8 cellular contexts compared by ENCODE assay signal in the genomic region with DNA sequence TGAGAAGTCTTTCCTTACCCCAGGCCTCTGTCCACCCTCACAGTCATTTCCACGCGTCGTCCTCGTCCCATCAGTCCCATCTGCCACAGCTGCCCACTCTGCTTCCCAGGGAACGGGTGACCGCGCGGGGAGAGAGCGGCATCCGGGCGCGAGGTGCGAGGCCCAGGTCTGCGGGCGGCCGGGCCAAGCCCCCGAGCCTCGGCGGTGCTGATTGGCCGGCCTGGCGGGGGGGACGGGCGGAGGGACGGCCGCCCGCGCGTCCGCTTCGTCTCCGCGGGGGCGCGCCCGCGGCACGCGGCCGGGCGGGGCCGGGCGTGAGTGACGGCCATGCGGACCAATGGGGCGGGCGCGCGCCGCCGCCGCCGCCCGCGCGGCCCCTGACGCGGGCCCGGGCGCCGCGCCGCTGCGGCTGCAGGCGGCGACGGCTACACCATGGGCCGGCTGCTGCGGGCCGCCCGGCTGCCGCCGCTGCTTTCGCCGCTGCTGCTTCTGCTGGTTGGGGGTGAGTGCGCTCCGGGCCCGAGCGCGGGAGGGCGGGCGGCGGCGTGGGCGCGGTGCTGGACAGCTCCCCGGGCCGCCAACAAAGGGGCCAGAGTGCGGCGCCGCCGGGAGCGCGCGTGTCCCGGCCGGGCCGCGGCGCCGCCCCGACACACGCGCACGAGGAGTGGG. TPM values are rescaled to one million over a fixed set of nuclear protein-coding genes. Genes with fewer than 3 reads are reported as not detected.
A peak's percentile ranks its signal among the peaks of the same experiment; 100 is the strongest.
DNase-seq lines count a peak whose midpoint lies in the region; ATAC-seq, FAIRE-seq and TF ChIP-seq lines count a peak whose summit lies in the region.

A gene with protein sequence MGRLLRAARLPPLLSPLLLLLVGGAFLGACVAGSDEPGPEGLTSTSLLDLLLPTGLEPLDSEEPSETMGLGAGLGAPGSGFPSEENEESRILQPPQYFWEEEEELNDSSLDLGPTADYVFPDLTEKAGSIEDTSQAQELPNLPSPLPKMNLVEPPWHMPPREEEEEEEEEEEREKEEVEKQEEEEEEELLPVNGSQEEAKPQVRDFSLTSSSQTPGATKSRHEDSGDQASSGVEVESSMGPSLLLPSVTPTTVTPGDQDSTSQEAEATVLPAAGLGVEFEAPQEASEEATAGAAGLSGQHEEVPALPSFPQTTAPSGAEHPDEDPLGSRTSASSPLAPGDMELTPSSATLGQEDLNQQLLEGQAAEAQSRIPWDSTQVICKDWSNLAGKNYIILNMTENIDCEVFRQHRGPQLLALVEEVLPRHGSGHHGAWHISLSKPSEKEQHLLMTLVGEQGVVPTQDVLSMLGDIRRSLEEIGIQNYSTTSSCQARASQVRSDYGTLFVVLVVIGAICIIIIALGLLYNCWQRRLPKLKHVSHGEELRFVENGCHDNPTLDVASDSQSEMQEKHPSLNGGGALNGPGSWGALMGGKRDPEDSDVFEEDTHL (plus strand): TSS at position 398 of the 669 bp plus-strand sequence. CDS start 35 bp downstream, at position 433.

- TF ChIP-seq CTCF in AG10803 (conservative IDR thresholded peaks at IDR 0.05; ENCODE audit: low read length), result no peak

- H3K9me3 ChIP-seq in subcutaneous abdominal adipose tissue (ENCODE audit: control insufficient read depth in 5 of 5, low read length in 5 of 5), result no peaks in the 10 kb centered on the region

- H3K9me3 Mint-ChIP-seq in activated CD8-positive, alpha-beta memory T cell treated with anti-CD3 and anti-CD28 coated beads, Interleukin-2, amount 10 ng/mL, durations not matched to agents 7 days and 5 days (ENCODE audit: low read depth), result no peaks in the 10 kb centered on the region

- peaks cover 0 to 20% (median 10%) of the 10 kb centered on the region in 5 donors for H3K27me3 ChIP-seq in subcutaneous abdominal adipose tissue (ENCODE audit: control insufficient read depth in 5 of 5, insufficient read depth in 4 of 5, low read length in 5 of 5)

- H3K4me1 ChIP-seq in subcutaneous abdominal adipose tissue (ENCODE audit: control insufficient read depth in 5 of 5, insufficient read depth in 5 of 5, low read length in 5 of 5), result peaks cover 7 to 16% (median 11%) of the 10 kb centered on the region in 5 donors

- H3K4me3 Mint-ChIP-seq in activated CD8-positive, alpha-beta memory T cell treated with anti-CD3 and anti-CD28 coated beads, Interleukin-2, amount 10 ng/mL, durations not matched to agents 7 days and 5 days, result peak within 1 kb of the TSS; percentile 67

- peaks cover 52% of the 10 kb centered on the region for H3K27me3 Mint-ChIP-seq in activated CD8-positive, alpha-beta memory T cell treated with anti-CD3 and anti-CD28 coated beads, Interleukin-2, amount 10 ng/mL, durations not matched to agents 7 days and 5 days

- no peaks in the 10 kb centered on the region for H3K36me3 ChIP-seq in subcutaneous abdominal adipose tissue (ENCODE audit: control insufficient read depth in 5 of 5, insufficient read depth in 5 of 5, low read length in 5 of 5)

- ATAC-seq in activated CD8-positive, alpha-beta memory T cell treated with anti-CD3 and anti-CD28 coated beads, Interleukin-2, amount 10 ng/mL, durations not matched to agents 7 days and 5 days, result peak; percentile 67
- peak; percentile 50 for ATAC-seq in esophagus mucosa
- no peak for ATAC-seq in HG03175 (IDR thresholded peaks at IDR 0.05; ENCODE audit: unreplicated experiment)

- peaks cover 3% of the 10 kb centered on the region for H3K36me3 Mint-ChIP-seq in activated CD8-positive, alpha-beta memory T cell treated with anti-CD3 and anti-CD28 coated beads, Interleukin-2, amount 10 ng/mL, durations not matched to agents 7 days and 5 days

- H3K27ac ChIP-seq in subcutaneous abdominal adipose tissue (ENCODE audit: low read depth, low read length), result no peak within 1 kb of the TSS

- H3K9ac ChIP-seq in subcutaneous abdominal adipose tissue (ENCODE audit: low read length in 5 of 5), result peak within 1 kb of the TSS in 1 of 5 donors; percentile 30

- no peak within 1 kb of the TSS for H3K27ac Mint-ChIP-seq in activated CD8-positive, alpha-beta memory T cell treated with anti-CD3 and anti-CD28 coated beads, Interleukin-2, amount 10 ng/mL, durations not matched to agents 7 days and 5 days

- peaks cover 33% of the 10 kb centered on the region for H3K4me1 Mint-ChIP-seq in activated CD8-positive, alpha-beta memory T cell treated with anti-CD3 and anti-CD28 coated beads, Interleukin-2, amount 10 ng/mL, durations not matched to agents 7 days and 5 days

- H3K4me3 ChIP-seq in AG10803 (ENCODE audit: low read length) (peak within 1 kb of the TSS; percentile 46), subcutaneous abdominal adipose tissue (ENCODE audit: low read depth in 1 of 5, low read length in 5 of 5) (peak within 1 kb of the TSS in 4 of 5 donors; percentile 48 to 74 (median 64))

- CTCF ChIA-PET in activated CD8-positive, alpha-beta memory T cell treated with anti-CD3 and anti-CD28 coated beads, Interleukin-2, amount 10 ng/mL, durations not matched to agents 7 days and 5 days (lab: Charles Lee), result interaction anchor here (1.3 to 1.4 kb wide), 2 partner anchors 38 to 54 kb away, joined by 3 to 4 read pairs; partner anchors contain the start of gene TPRA1

- DNase-seq in AG10803 (ENCODE audit: low read depth), result peak; percentile 56
- peak; percentile 28 for DNase-seq in GM18507 (ENCODE audit: extremely low spot score, insufficient read length, low read depth)
- peak; percentile 59 for DNase-seq in NCI-H146 treated with DMSO at 0.1 percent for 48 hours (lab: John Stamatoyannopoulos, UW; ENCODE audit: unreplicated experiment)
- no peak for DNase-seq in activated CD8-positive, alpha-beta memory T cell treated with anti-CD3 and anti-CD28 coated beads, Interleukin-2, amount 10 ng/mL, durations not matched to agents 7 days and 5 days
- DNase-seq in mucosa of gallbladder (ENCODE audit: low spot score), result peak; percentile 25

- FAIRE-seq in GM18507 (lab: Jason Lieb, UNC), result no peak

RNA-seq across cellular contexts. Expression of the gene that starts here (rescaled TPM):
- total RNA-seq in activated CD8-positive, alpha-beta memory T cell treated with anti-CD3 and anti-CD28 coated beads, Interleukin-2, amount 10 ng/mL, durations not matched to agents 7 days and 5 days, result 1 to 10 TPM; 1.4 to 2.2 TPM
- total RNA-seq in esophagus mucosa (2.7 TPM), mucosa of gallbladder (16.8 TPM)
